Comparison of ENCODE assay signal across 11 cellular contexts in genomic region chr19:7013678-7014077, GRCh38. TPM values are rescaled to one million over a fixed set of nuclear protein-coding genes. Genes with fewer than 3 reads are reported as not detected.
A peak's percentile ranks its signal among the peaks of the same experiment; 100 is the strongest.
DNase-seq lines count a peak whose midpoint lies in the region; ATAC-seq and TF ChIP-seq lines count a peak whose summit lies in the region.
"Had no signal": no experiment of that assay in that cellular context is flagged by ENCODE, and none has a peak within 500 bp of the region (broad histone marks: within the 10 kb centered on the region; RNA-seq: fewer than 3 reads in every experiment).

No MANE protein-coding gene starts in this region.

- H3K9ac ChIP-seq in SK-N-SH = no peak overlapping the region

- H3K9me3 Mint-ChIP-seq in T-helper 2 cell treated with Interferon-gamma antibody and Interleukin-4, amounts not matched to agents 5 μg/mL and 100 μg/mL, for 36 hours = peaks cover 4% of the 10 kb centered on the region
- no peaks in the 10 kb centered on the region for H3K9me3 Mint-ChIP-seq in memory B cell

- H3K9me2 ChIP-seq in SK-N-SH = no peaks in the 10 kb centered on the region

- no peaks in the 10 kb centered on the region for H3K9me3 ChIP-seq in SK-N-SH
- H3K9me3 ChIP-seq: right lobe of liver, thyroid gland had no signal

- TF ChIP-seq EP300 in SK-N-SH (IDR thresholded peaks at IDR 0.05; ENCODE audit: borderline replicate concordance in 1 of 2, low read depth in 1 of 2, low read length in 1 of 2) = no peak

- WGBS in SK-N-SH (ENCODE audit: low lambda C conversion rate) = 6% methylated on average over 4 of the region's 4 CpGs

- H3K36me3 Mint-ChIP-seq in T-helper 2 cell treated with Interferon-gamma antibody and Interleukin-4, amounts not matched to agents 5 μg/mL and 100 μg/mL, for 36 hours (ENCODE audit: low read depth) = peaks cover 4% of the 10 kb centered on the region
- no peaks in the 10 kb centered on the region for H3K36me3 Mint-ChIP-seq in memory B cell

- DNase-seq in SK-N-SH (no peak), memory B cell (ENCODE audit: low spot score in 2 of 2) (no peak), substantia nigra (lab: John Stamatoyannopoulos, UW) (no peak)
- DNase-seq in T-helper 2 cell treated with Interferon-gamma antibody and Interleukin-4, amounts not matched to agents 5 μg/mL and 100 μg/mL, for 36 hours (ENCODE audit: low spot score) = peak; percentile 41
- DNase-seq: NCI-H1436, right lobe of liver, thyroid gland had no signal

- H3K36me3 ChIP-seq in SK-N-SH (replicated peaks in 1 of 2; ENCODE audit: control insufficient read depth in 1 of 2, insufficient read depth in 2 of 2, low read length in 1 of 2) = no peaks in the 10 kb centered on the region
- H3K36me3 ChIP-seq: cardiac muscle cell, right lobe of liver, thyroid gland had no signal

- peaks cover 32% of the 10 kb centered on the region for H3K4me1 Mint-ChIP-seq in T-helper 2 cell treated with Interferon-gamma antibody and Interleukin-4, amounts not matched to agents 5 μg/mL and 100 μg/mL, for 36 hours (ENCODE audit: low read depth)
- peaks cover 2% of the 10 kb centered on the region for H3K4me1 Mint-ChIP-seq in memory B cell

- H3K27ac Mint-ChIP-seq in T-helper 2 cell treated with Interferon-gamma antibody and Interleukin-4, amounts not matched to agents 5 μg/mL and 100 μg/mL, for 36 hours = peak overlapping the region; percentile 49
- no peak overlapping the region for H3K27ac Mint-ChIP-seq in memory B cell

- POLR2A ChIA-PET in SK-N-SH (lab: Yijun Ruan, JAX) = no interaction called here

- H3K4me3 Mint-ChIP-seq in T-helper 2 cell treated with Interferon-gamma antibody and Interleukin-4, amounts not matched to agents 5 μg/mL and 100 μg/mL, for 36 hours = no peak overlapping the region
- H3K4me3 Mint-ChIP-seq in memory B cell = no peak overlapping the region

- H3K4me1 ChIP-seq in SK-N-SH (ENCODE audit: control insufficient read depth in 1 of 2, insufficient read depth in 2 of 2, low read depth in 1 of 2, low read length in 1 of 2) = no peaks in the 10 kb centered on the region
- H3K4me1 ChIP-seq: right lobe of liver, thyroid gland had no signal

- no peaks in the 10 kb centered on the region for H4K20me1 ChIP-seq in SK-N-SH (ENCODE audit: insufficient read depth)

- H3K27ac ChIP-seq in SK-N-SH (ENCODE audit: low read depth in 2 of 2, low read length in 1 of 2) (no peak overlapping the region), substantia nigra (ENCODE audit: low read depth, low read length, poor library complexity, severe bottlenecking) (no peak overlapping the region)
- H3K27ac ChIP-seq: 22Rv1, cardiac muscle cell, right lobe of liver, thyroid gland had no signal

- no peak for TF ChIP-seq RAD21 in SK-N-SH (IDR thresholded peaks at IDR 0.05; ENCODE audit: low read length)

- H3K4me3 ChIP-seq in SK-N-SH (ENCODE audit: low read depth in 2 of 2, low read length in 1 of 2) = no peak overlapping the region
- H3K4me3 ChIP-seq: cardiac muscle cell, right lobe of liver, thyroid gland had no signal

- no peaks in the 10 kb centered on the region for H3K79me2 ChIP-seq in SK-N-SH (ENCODE audit: insufficient read depth)

- CTCF ChIA-PET in SK-N-SH (lab: Yijun Ruan, JAX) = no interaction called here

- ATAC-seq in SK-N-SH treated with all-trans-retinoic acid at 6 μM for 48 hours = no peak
- peak; percentile 48 for ATAC-seq in memory B cell (ENCODE audit: low read depth)
- ATAC-seq in HG02798 (IDR thresholded peaks at IDR 0.05; ENCODE audit: poor library complexity, unreplicated experiment) = no peak

- no peak overlapping the region for H3K4me2 ChIP-seq in SK-N-SH

- no peak for TF ChIP-seq CTCF in SK-N-SH (IDR thresholded peaks at IDR 0.05)

- H3K27me3 Mint-ChIP-seq in T-helper 2 cell treated with Interferon-gamma antibody and Interleukin-4, amounts not matched to agents 5 μg/mL and 100 μg/mL, for 36 hours (ENCODE audit: low read depth) = no peaks in the 10 kb centered on the region
- H3K27me3 Mint-ChIP-seq in memory B cell = peaks cover 2% of the 10 kb centered on the region

- H3F3A ChIP-seq in SK-N-SH (replicated peaks; ENCODE audit: insufficient read depth) = no peaks in the 10 kb centered on the region

- H2AFZ ChIP-seq in SK-N-SH (ENCODE audit: low read depth) = no peak overlapping the region

- peaks cover 25% of the 10 kb centered on the region; the same call in 1 of the 2 replicates for H3K27me3 ChIP-seq in SK-N-SH (ENCODE audit: insufficient read depth)
- H3K27me3 ChIP-seq: cardiac muscle cell, right lobe of liver, thyroid gland had no signal

TF ChIP-seq in SK-N-SH, 30 proteins besides CTCF, POLR2A, EP300 and RAD21 (continues in another document):
- TF ChIP-seq JUND (IDR thresholded peaks at IDR 0.05) (0 out of 2 replicates have a peak, but pooled peaks have one; percentile 12), REST (IDR thresholded peaks at IDR 0.05; ENCODE audit: low read depth, low read length) (no peak), FOSL2 (IDR thresholded peaks at IDR 0.05; ENCODE audit: borderline replicate concordance, low read depth) (no peak), NFIC (IDR thresholded peaks at IDR 0.05; ENCODE audit: borderline replicate concordance) (0 out of 2 replicates have a peak, but pooled peaks have one; percentile 30)

TF ChIP-seq in SK-N-SH treated with all-trans-retinoic acid at 6 μM for 48 hours, 23 proteins besides CTCF, POLR2A, EP300 and RAD21 (continues in another document):
- TF ChIP-seq POU6F1 (CRISPR knock-in tag; IDR thresholded peaks at IDR 0.05; ENCODE audit: borderline replicate concordance, low read depth) = no peak
- no peak for TF ChIP-seq PATZ1 (CRISPR knock-in tag; IDR thresholded peaks at IDR 0.05; ENCODE audit: borderline replicate concordance)
- TF ChIP-seq CREB5 (CRISPR knock-in tag; IDR thresholded peaks at IDR 0.05; ENCODE audit: low read depth) = no peak
- TF ChIP-seq ZNF565 (CRISPR knock-in tag; conservative IDR thresholded peaks at IDR 0.05; ENCODE audit: low read depth) = no peak

RNA-seq across cellular contexts. Expression of gene MBD3L2B, which starts 7.6 kb away (rescaled TPM):
- not detected in 2 replicates for polyA plus RNA-seq in SK-N-SH (2012; rRNA removed)
- polyA plus RNA-seq in SK-N-SH (2012; cell fraction: cytosol; rRNA removed) = 0.04 TPM in 2 replicates
- polyA plus RNA-seq in SK-N-SH (2012; cell fraction: nucleus; rRNA removed) = not detected in 2 replicates
- polyA plus RNA-seq: cardiac muscle cell had no signal

RNA-seq across cellular contexts. Expression of gene MBD3L5, which starts 16.7 kb away (rescaled TPM):
- polyA plus RNA-seq in SK-N-SH (2012; rRNA removed) = not detected in 2 replicates
- not detected in 2 replicates for polyA plus RNA-seq in SK-N-SH (2012; cell fraction: cytosol; rRNA removed)
- not detected in 2 replicates for polyA plus RNA-seq in SK-N-SH (2012; cell fraction: nucleus; rRNA removed)
- polyA plus RNA-seq: cardiac muscle cell had no signal

RNA-seq across cellular contexts. Expression of gene MBD3L4, which starts 26.3 kb away (rescaled TPM):
- not detected in 2 replicates for polyA plus RNA-seq in SK-N-SH (2012; rRNA removed)
- polyA plus RNA-seq in SK-N-SH (2012; cell fraction: cytosol; rRNA removed) = not detected in 2 replicates
- not detected in 2 replicates for polyA plus RNA-seq in SK-N-SH (2012; cell fraction: nucleus; rRNA removed)
- polyA plus RNA-seq: cardiac muscle cell had no signal

RNA-seq across cellular contexts. Expression of gene MBD3L2, which starts 35.4 kb away (rescaled TPM):
- polyA plus RNA-seq in SK-N-SH (2012; rRNA removed) = 0.10 and 0.12 TPM in 2 replicates
- polyA plus RNA-seq in SK-N-SH (2012; cell fraction: cytosol; rRNA removed) = not detected in 2 replicates
- polyA plus RNA-seq in SK-N-SH (2012; cell fraction: nucleus; rRNA removed) = 0.15 and 0.16 TPM in 2 replicates
- polyA plus RNA-seq: cardiac muscle cell had no signal

RNA-seq across cellular contexts. Expression of gene MBD3L3, which starts 44.8 kb away (rescaled TPM):
- 0.07 TPM in 1 of 2 replicates, not detected in the other for polyA plus RNA-seq in SK-N-SH (2012; rRNA removed)
- polyA plus RNA-seq in SK-N-SH (2012; cell fraction: cytosol; rRNA removed) = not detected in 2 replicates
- polyA plus RNA-seq in SK-N-SH (2012; cell fraction: nucleus; rRNA removed) = not detected in 2 replicates
- polyA plus RNA-seq: cardiac muscle cell had no signal
